Comparison of ENCODE assay signal across 26 cellular contexts in genomic region chr12:119090865-119091264, GRCh38.
DNase-seq lines count a peak whose midpoint lies in the region; ATAC-seq, FAIRE-seq and TF ChIP-seq lines count a peak whose summit lies in the region.
"Had no signal": no experiment of that assay in that cellular context is flagged by ENCODE, and none has a peak within 500 bp of the region (broad histone marks: within the 10 kb centered on the region; RNA-seq: fewer than 3 reads in every experiment).

No MANE protein-coding gene starts in this region.

- H3K4me3 ChIP-seq in cardiac muscle cell (no peak overlapping the region), HUES64 (ENCODE audit: low read length) (no peak overlapping the region), smooth muscle cell (no peak overlapping the region)

- H3F3A ChIP-seq in smooth muscle cell (ENCODE audit: low read depth) = no peaks in the 10 kb centered on the region

- TF ChIP-seq CTCF in cardiac muscle cell (IDR thresholded peaks at IDR 0.05; ENCODE audit: low read depth, low read length) (no peak), smooth muscle cell (IDR thresholded peaks at IDR 0.05; ENCODE audit: borderline replicate concordance, insufficient read depth, poor library complexity, severe bottlenecking) (no peak)

- no peaks in the 10 kb centered on the region for H4K20me1 ChIP-seq in smooth muscle cell (ENCODE audit: low read depth)

- intact Hi-C loops in Right ventricle myocardium inferior (cut with DNase I) = no loop called here

- no peaks in the 10 kb centered on the region for H3K79me2 ChIP-seq in smooth muscle cell (ENCODE audit: low read depth)

- H3K36me3 ChIP-seq in cardiac muscle cell = no peaks in the 10 kb centered on the region
- no peaks in the 10 kb centered on the region for H3K36me3 ChIP-seq in HUES64 (ENCODE audit: insufficient read depth, low read length)
- no peaks in the 10 kb centered on the region for H3K36me3 ChIP-seq in smooth muscle cell (ENCODE audit: low read depth)

- no peak for FAIRE-seq in urothelium cell line (lab: Jason Lieb, UNC)
- FAIRE-seq: GM18507, HepG2 had no signal

- H3K27me3 ChIP-seq in cardiac muscle cell (no peaks in the 10 kb centered on the region), HUES64 (ENCODE audit: insufficient read depth, low read length) (no peaks in the 10 kb centered on the region), smooth muscle cell (ENCODE audit: low read depth) (peaks cover 79% of the 10 kb centered on the region)

- DNase-seq in cardiac muscle cell (ENCODE audit: low read depth in 1 of 2, low spot score in 1 of 2) (peak in 1 of 2 donors; percentile 82), Right ventricle myocardium inferior (ENCODE audit: missing footprints) (no peak), islet precursor cell (peak; percentile 72), smooth muscle cell (lab: John Stamatoyannopoulos, UW; ENCODE audit: unreplicated experiment) (no peak), SKM-1 (lab: John Stamatoyannopoulos, UW; ENCODE audit: unreplicated experiment) (no peak), urothelium cell line (ENCODE audit: low spot score) (no peak), DMS79 (lab: John Stamatoyannopoulos, UW) (no peak)
- DNase-seq: 8988T, ACHN, Calu3, DND-41, HCEC 1CT, Karpas-422, NCI-H1092, NCI-H1436, NCI-H187, NCI-H2081 treated with DMSO at 0.1 percent for 48 hours, NCI-H2171, NCI-H226, NCI-H510A, NCI-H69, RPMI8226, SHP77 had no signal

- ATAC-seq in Right ventricle myocardium inferior = no peak
- ATAC-seq: HepG2 had no signal

- H3K9ac ChIP-seq in HUES64 (ENCODE audit: low read depth, low read length) (no peak overlapping the region), smooth muscle cell (ENCODE audit: low read depth) (no peak overlapping the region)

- H3K4me2 ChIP-seq in smooth muscle cell = peak overlapping the region; percentile 43

- 65% methylated on average over 3 of the region's 3 CpGs for WGBS in HUES64
- WGBS in smooth muscle cell (ENCODE audit: low lambda C conversion rate) = 6% methylated on average over 3 of the region's 3 CpGs

- H3K27ac ChIP-seq in cardiac muscle cell (peak overlapping the region; percentile 81), HUES64 (ENCODE audit: low read depth, low read length) (peak overlapping the region; percentile 26; the same call in 1 of the 2 replicates), smooth muscle cell (ENCODE audit: low read depth) (no peak overlapping the region)

- H3K9me3 ChIP-seq in cardiac muscle cell (ENCODE audit: low read depth) (no peaks in the 10 kb centered on the region), HUES64 (ENCODE audit: insufficient read depth, low read depth, low read length) (no peaks in the 10 kb centered on the region), smooth muscle cell (replicated peaks; ENCODE audit: low read depth) (no peaks in the 10 kb centered on the region)

- no peak overlapping the region for H2AFZ ChIP-seq in smooth muscle cell (ENCODE audit: low read depth)

- H3K4me1 ChIP-seq in cardiac muscle cell (ENCODE audit: low read depth) (peaks cover 18% of the 10 kb centered on the region), HUES64 (ENCODE audit: insufficient read depth, low read length) (peaks cover 32% of the 10 kb centered on the region), smooth muscle cell (ENCODE audit: low read depth) (peaks cover 29% of the 10 kb centered on the region)
